ENCODE assay signal across 1 cellular context in the genomic region with DNA sequence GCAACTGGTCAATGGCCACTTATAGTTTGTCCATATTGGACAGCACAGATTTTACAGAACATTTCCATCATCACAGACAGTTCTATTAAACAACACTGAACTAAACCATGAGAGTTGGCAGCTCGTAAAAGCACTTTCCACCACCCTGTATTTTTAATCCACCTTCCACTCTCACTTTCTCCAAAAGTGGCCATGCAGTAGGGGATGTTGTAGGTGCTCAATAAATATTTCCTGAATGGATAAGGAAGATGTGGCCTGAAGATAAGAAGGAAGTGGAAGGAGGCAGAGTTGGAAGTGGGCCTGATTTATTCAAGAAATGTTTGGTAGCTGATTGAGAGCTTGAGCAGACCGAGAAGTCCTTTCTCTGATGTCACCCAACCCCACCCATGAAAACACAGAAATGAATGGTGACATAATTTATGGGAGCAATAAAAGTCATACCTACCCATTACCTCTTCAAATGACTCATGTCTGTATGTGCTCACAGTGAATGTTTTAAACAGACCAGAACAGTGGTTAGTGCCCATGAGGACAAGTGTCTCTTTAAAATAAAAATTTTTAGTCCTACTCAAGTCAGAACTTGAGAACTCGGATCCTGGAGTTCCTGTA.
A peak's percentile ranks its signal among the peaks of the same experiment; 100 is the strongest.
TF ChIP-seq lines count a peak whose summit lies in the region.

No MANE protein-coding gene starts in this region.

TF ChIP-seq in HEK293, 187 proteins besides CTCF, POLR2A, EP300 and RAD21 (continued from another document and continues in another):
- TF ChIP-seq, protein P1, sequence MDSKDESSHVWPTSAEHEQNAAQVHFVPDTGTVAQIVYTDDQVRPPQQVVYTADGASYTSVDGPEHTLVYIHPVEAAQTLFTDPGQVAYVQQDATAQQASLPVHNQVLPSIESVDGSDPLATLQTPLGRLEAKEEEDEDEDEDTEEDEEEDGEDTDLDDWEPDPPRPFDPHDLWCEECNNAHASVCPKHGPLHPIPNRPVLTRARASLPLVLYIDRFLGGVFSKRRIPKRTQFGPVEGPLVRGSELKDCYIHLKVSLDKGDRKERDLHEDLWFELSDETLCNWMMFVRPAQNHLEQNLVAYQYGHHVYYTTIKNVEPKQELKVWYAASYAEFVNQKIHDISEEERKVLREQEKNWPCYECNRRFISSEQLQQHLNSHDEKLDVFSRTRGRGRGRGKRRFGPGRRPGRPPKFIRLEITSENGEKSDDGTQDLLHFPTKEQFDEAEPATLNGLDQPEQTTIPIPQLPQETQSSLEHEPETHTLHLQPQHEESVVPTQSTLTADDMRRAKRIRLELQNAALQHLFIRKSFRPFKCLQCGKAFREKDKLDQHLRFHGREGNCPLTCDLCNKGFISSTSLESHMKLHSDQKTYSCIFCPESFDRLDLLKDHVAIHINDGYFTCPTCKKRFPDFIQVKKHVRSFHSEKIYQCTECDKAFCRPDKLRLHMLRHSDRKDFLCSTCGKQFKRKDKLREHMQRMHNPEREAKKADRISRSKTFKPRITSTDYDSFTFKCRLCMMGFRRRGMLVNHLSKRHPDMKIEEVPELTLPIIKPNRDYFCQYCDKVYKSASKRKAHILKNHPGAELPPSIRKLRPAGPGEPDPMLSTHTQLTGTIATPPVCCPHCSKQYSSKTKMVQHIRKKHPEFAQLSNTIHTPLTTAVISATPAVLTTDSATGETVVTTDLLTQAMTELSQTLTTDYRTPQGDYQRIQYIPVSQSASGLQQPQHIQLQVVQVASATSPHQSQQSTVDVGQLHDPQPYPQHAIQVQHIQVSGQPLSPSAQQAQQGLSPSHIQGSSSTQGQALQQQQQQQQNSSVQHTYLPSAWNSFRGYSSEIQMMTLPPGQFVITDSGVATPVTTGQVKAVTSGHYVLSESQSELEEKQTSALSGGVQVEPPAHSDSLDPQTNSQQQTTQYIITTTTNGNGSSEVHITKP (tag by site-specific recombination; IDR thresholded peaks at IDR 0.05), result peak; percentile 25; the same call in 1 of the 2 replicates
- TF ChIP-seq, protein P2, sequence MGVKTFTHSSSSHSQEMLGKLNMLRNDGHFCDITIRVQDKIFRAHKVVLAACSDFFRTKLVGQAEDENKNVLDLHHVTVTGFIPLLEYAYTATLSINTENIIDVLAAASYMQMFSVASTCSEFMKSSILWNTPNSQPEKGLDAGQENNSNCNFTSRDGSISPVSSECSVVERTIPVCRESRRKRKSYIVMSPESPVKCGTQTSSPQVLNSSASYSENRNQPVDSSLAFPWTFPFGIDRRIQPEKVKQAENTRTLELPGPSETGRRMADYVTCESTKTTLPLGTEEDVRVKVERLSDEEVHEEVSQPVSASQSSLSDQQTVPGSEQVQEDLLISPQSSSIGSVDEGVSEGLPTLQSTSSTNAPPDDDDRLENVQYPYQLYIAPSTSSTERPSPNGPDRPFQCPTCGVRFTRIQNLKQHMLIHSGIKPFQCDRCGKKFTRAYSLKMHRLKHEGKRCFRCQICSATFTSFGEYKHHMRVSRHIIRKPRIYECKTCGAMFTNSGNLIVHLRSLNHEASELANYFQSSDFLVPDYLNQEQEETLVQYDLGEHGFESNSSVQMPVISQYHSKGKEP (tag by site-specific recombination; IDR thresholded peaks at IDR 0.05), result 0 out of 2 replicates have a peak, but pooled peaks have one; percentile 38
- TF ChIP-seq ZBTB48 (tag by site-specific recombination; IDR thresholded peaks at IDR 0.05) (no peak), FEZF1 (tag by site-specific recombination; IDR thresholded peaks at IDR 0.05) (peak; percentile 64), ZNF184 (tag by site-specific recombination; IDR thresholded peaks at IDR 0.05) (0 out of 2 replicates have a peak, but pooled peaks have one; percentile 58), ZNF514 (tag by site-specific recombination; IDR thresholded peaks at IDR 0.05) (no peak), ZNF558 (tag by site-specific recombination; IDR thresholded peaks at IDR 0.05) (peak; percentile 49; the same call in 1 of the 2 replicates), KLF10 (tag by site-specific recombination; IDR thresholded peaks at IDR 0.05) (peak; percentile 72), ZNF664 (tag by site-specific recombination; IDR thresholded peaks at IDR 0.05) (peak; percentile 91), ZNF16 (tag by site-specific recombination; IDR thresholded peaks at IDR 0.05; ENCODE audit: low read depth) (no peak), KLF8 (tag by site-specific recombination; IDR thresholded peaks at IDR 0.05) (peak; percentile 53; the same call in 1 of the 2 replicates), ZNF501 (tag by site-specific recombination; IDR thresholded peaks at IDR 0.05) (no peak), ZNF214 (tag by site-specific recombination; IDR thresholded peaks at IDR 0.05; ENCODE audit: borderline replicate concordance) (no peak), ZNF175 (tag by site-specific recombination; IDR thresholded peaks at IDR 0.05) (no peak), PRDM1 (tag by site-specific recombination; IDR thresholded peaks at IDR 0.05) (no peak), ZNF843 (tag by site-specific recombination; IDR thresholded peaks at IDR 0.05) (peak; percentile 76), SCRT1 (tag by site-specific recombination; IDR thresholded peaks at IDR 0.05; ENCODE audit: borderline replicate concordance) (no peak)
- TF ChIP-seq, protein P3, sequence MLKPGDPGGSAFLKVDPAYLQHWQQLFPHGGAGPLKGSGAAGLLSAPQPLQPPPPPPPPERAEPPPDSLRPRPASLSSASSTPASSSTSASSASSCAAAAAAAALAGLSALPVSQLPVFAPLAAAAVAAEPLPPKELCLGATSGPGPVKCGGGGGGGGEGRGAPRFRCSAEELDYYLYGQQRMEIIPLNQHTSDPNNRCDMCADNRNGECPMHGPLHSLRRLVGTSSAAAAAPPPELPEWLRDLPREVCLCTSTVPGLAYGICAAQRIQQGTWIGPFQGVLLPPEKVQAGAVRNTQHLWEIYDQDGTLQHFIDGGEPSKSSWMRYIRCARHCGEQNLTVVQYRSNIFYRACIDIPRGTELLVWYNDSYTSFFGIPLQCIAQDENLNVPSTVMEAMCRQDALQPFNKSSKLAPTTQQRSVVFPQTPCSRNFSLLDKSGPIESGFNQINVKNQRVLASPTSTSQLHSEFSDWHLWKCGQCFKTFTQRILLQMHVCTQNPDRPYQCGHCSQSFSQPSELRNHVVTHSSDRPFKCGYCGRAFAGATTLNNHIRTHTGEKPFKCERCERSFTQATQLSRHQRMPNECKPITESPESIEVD (tag by site-specific recombination; IDR thresholded peaks at IDR 0.05), result peak; percentile 61; the same call in 1 of the 2 replicates
- TF ChIP-seq, protein P4, sequence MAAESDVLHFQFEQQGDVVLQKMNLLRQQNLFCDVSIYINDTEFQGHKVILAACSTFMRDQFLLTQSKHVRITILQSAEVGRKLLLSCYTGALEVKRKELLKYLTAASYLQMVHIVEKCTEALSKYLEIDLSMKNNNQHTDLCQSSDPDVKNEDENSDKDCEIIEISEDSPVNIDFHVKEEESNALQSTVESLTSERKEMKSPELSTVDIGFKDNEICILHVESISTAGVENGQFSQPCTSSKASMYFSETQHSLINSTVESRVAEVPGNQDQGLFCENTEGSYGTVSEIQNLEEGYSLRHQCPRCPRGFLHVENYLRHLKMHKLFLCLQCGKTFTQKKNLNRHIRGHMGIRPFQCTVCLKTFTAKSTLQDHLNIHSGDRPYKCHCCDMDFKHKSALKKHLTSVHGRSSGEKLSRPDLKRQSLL (tag by site-specific recombination; IDR thresholded peaks at IDR 0.05), result no peak
- TF ChIP-seq, protein P5, sequence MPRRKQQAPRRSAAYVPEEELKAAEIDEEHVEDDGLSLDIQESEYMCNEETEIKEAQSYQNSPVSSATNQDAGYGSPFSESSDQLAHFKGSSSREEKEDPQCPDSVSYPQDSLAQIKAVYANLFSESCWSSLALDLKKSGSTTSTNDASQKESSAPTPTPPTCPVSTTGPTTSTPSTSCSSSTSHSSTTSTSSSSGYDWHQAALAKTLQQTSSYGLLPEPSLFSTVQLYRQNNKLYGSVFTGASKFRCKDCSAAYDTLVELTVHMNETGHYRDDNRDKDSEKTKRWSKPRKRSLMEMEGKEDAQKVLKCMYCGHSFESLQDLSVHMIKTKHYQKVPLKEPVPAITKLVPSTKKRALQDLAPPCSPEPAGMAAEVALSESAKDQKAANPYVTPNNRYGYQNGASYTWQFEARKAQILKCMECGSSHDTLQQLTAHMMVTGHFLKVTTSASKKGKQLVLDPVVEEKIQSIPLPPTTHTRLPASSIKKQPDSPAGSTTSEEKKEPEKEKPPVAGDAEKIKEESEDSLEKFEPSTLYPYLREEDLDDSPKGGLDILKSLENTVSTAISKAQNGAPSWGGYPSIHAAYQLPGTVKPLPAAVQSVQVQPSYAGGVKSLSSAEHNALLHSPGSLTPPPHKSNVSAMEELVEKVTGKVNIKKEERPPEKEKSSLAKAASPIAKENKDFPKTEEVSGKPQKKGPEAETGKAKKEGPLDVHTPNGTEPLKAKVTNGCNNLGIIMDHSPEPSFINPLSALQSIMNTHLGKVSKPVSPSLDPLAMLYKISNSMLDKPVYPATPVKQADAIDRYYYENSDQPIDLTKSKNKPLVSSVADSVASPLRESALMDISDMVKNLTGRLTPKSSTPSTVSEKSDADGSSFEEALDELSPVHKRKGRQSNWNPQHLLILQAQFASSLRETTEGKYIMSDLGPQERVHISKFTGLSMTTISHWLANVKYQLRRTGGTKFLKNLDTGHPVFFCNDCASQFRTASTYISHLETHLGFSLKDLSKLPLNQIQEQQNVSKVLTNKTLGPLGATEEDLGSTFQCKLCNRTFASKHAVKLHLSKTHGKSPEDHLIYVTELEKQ (tag by site-specific recombination; IDR thresholded peaks at IDR 0.05; ENCODE audit: borderline replicate concordance), result peak; percentile 75; the same call in 1 of the 2 replicates
- TF ChIP-seq, protein P6, sequence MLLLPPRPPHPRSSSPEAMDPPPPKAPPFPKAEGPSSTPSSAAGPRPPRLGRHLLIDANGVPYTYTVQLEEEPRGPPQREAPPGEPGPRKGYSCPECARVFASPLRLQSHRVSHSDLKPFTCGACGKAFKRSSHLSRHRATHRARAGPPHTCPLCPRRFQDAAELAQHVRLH (tag by site-specific recombination; IDR thresholded peaks at IDR 0.05), result peak; percentile 79
- TF ChIP-seq, protein P7, sequence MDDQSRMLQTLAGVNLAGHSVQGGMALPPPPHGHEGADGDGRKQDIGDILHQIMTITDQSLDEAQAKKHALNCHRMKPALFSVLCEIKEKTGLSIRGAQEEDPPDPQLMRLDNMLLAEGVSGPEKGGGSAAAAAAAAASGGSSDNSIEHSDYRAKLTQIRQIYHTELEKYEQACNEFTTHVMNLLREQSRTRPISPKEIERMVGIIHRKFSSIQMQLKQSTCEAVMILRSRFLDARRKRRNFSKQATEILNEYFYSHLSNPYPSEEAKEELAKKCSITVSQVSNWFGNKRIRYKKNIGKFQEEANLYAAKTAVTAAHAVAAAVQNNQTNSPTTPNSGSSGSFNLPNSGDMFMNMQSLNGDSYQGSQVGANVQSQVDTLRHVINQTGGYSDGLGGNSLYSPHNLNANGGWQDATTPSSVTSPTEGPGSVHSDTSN (CRISPR knock-in tag; IDR thresholded peaks at IDR 0.05), result no peak
- TF ChIP-seq, protein P8, sequence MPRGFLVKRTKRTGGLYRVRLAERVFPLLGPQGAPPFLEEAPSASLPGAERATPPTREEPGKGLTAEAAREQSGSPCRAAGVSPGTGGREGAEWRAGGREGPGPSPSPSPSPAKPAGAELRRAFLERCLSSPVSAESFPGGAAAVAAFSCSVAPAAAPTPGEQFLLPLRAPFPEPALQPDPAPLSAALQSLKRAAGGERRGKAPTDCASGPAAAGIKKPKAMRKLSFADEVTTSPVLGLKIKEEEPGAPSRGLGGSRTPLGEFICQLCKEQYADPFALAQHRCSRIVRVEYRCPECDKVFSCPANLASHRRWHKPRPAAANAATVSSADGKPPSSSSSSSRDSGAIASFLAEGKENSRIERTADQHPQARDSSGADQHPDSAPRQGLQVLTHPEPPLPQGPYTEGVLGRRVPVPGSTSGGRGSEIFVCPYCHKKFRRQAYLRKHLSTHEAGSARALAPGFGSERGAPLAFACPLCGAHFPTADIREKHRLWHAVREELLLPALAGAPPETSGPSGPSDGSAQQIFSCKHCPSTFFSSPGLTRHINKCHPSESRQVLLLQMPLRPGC (tag by site-specific recombination; IDR thresholded peaks at IDR 0.05), result peak; percentile 74
- TF ChIP-seq, protein P9, sequence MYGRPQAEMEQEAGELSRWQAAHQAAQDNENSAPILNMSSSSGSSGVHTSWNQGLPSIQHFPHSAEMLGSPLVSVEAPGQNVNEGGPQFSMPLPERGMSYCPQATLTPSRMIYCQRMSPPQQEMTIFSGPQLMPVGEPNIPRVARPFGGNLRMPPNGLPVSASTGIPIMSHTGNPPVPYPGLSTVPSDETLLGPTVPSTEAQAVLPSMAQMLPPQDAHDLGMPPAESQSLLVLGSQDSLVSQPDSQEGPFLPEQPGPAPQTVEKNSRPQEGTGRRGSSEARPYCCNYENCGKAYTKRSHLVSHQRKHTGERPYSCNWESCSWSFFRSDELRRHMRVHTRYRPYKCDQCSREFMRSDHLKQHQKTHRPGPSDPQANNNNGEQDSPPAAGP (tag by site-specific recombination; IDR thresholded peaks at IDR 0.05), result peak; percentile 79
- TF ChIP-seq, protein P10, sequence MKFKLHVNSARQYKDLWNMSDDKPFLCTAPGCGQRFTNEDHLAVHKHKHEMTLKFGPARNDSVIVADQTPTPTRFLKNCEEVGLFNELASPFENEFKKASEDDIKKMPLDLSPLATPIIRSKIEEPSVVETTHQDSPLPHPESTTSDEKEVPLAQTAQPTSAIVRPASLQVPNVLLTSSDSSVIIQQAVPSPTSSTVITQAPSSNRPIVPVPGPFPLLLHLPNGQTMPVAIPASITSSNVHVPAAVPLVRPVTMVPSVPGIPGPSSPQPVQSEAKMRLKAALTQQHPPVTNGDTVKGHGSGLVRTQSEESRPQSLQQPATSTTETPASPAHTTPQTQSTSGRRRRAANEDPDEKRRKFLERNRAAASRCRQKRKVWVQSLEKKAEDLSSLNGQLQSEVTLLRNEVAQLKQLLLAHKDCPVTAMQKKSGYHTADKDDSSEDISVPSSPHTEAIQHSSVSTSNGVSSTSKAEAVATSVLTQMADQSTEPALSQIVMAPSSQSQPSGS (tag by site-specific recombination; IDR thresholded peaks at IDR 0.05; ENCODE audit: low read depth), result peak; percentile 86
- TF ChIP-seq, protein P11, sequence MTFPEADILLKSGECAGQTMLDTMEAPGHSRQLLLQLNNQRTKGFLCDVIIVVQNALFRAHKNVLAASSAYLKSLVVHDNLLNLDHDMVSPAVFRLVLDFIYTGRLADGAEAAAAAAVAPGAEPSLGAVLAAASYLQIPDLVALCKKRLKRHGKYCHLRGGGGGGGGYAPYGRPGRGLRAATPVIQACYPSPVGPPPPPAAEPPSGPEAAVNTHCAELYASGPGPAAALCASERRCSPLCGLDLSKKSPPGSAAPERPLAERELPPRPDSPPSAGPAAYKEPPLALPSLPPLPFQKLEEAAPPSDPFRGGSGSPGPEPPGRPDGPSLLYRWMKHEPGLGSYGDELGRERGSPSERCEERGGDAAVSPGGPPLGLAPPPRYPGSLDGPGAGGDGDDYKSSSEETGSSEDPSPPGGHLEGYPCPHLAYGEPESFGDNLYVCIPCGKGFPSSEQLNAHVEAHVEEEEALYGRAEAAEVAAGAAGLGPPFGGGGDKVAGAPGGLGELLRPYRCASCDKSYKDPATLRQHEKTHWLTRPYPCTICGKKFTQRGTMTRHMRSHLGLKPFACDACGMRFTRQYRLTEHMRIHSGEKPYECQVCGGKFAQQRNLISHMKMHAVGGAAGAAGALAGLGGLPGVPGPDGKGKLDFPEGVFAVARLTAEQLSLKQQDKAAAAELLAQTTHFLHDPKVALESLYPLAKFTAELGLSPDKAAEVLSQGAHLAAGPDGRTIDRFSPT (tag by site-specific recombination; IDR thresholded peaks at IDR 0.05), result peak; percentile 83
- TF ChIP-seq, protein P12, sequence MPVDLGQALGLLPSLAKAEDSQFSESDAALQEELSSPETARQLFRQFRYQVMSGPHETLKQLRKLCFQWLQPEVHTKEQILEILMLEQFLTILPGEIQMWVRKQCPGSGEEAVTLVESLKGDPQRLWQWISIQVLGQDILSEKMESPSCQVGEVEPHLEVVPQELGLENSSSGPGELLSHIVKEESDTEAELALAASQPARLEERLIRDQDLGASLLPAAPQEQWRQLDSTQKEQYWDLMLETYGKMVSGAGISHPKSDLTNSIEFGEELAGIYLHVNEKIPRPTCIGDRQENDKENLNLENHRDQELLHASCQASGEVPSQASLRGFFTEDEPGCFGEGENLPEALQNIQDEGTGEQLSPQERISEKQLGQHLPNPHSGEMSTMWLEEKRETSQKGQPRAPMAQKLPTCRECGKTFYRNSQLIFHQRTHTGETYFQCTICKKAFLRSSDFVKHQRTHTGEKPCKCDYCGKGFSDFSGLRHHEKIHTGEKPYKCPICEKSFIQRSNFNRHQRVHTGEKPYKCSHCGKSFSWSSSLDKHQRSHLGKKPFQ (tag by site-specific recombination; IDR thresholded peaks at IDR 0.05), result no peak
